Comparison of ENCODE assay signal across 1 cellular context in genomic region chr2:200336980-200337615, GRCh38.
TF ChIP-seq lines count a peak whose summit lies in the region.

No MANE protein-coding gene starts in this region.

TF ChIP-seq in GM23338, 12 proteins besides CTCF, POLR2A, EP300 and RAD21 (continued from another document):
- no peak for TF ChIP-seq ZNF462 (CRISPR knock-in tag; IDR thresholded peaks at IDR 0.05)
- no peak for TF ChIP-seq NANOG (IDR thresholded peaks at IDR 0.05; ENCODE audit: borderline replicate concordance)
- TF ChIP-seq ETS1 (IDR thresholded peaks at IDR 0.05): no peak
- TF ChIP-seq EZH2phosphoT487 (IDR thresholded peaks at IDR 0.05; ENCODE audit: unreplicated experiment): no peak
- TF ChIP-seq STAT1 (IDR thresholded peaks at IDR 0.05; ENCODE audit: unreplicated experiment): no peak
- TF ChIP-seq CREB1 (CRISPR knock-in tag; IDR thresholded peaks at IDR 0.05; ENCODE audit: low read depth): no peak
- no peak for TF ChIP-seq ZNF114 (CRISPR knock-in tag; IDR thresholded peaks at IDR 0.05)
